9 cellular contexts compared by ENCODE assay signal in genomic region chr2:121634354-121635307, GRCh38. TPM values are rescaled to one million over a fixed set of nuclear protein-coding genes. Genes with fewer than 3 reads are reported as not detected.
A peak's percentile ranks its signal among the peaks of the same experiment; 100 is the strongest.
DNase-seq lines count a peak whose midpoint lies in the region; ATAC-seq and TF ChIP-seq lines count a peak whose summit lies in the region.
"Had no signal": no experiment of that assay in that cellular context is flagged by ENCODE, and none has a peak within 500 bp of the region (broad histone marks: within the 10 kb centered on the region; RNA-seq: fewer than 3 reads in every experiment).

No MANE protein-coding gene starts in this region.

- H3K9ac ChIP-seq in GM23248 = no peak overlapping the region

- H3K9me3 Mint-ChIP-seq in T-cell = peaks cover 0 to 12% (median 2%) of the 10 kb centered on the region in 3 donors

- peak overlapping the region; percentile 73 to 78 for H3K27ac Mint-ChIP-seq in T-cell

- peaks cover 4% of the 10 kb centered on the region; the same call in 1 of the 2 replicates for H4K20me1 ChIP-seq in GM23248 (ENCODE audit: insufficient read depth)
- peaks cover 23% of the 10 kb centered on the region for H4K20me1 ChIP-seq in hepatocyte (ENCODE audit: insufficient read depth, poor library complexity, severe bottlenecking)

- peak overlapping the region in 2 of 3 donors; percentile 20 to 38 for H3K4me3 Mint-ChIP-seq in T-cell

- H3K9me3 ChIP-seq in GM23248 (ENCODE audit: low read depth) = no peaks in the 10 kb centered on the region
- no peaks in the 10 kb centered on the region for H3K9me3 ChIP-seq in hepatocyte (ENCODE audit: low read depth)
- H3K9me3 ChIP-seq: testis had no signal

- peaks cover 27% of the 10 kb centered on the region for H3F3A ChIP-seq in GM23248 (ENCODE audit: insufficient read depth)

- ATAC-seq in T-cell (replicated peaks in 1 of 4) (peak in 3 of 4 experiments; percentile 40 to 71 (median 57)), GM19324 (IDR thresholded peaks at IDR 0.05; ENCODE audit: low FRiP score, unreplicated experiment) (no peak), GM18517 (IDR thresholded peaks at IDR 0.05; ENCODE audit: unreplicated experiment) (no peak)

- H3K4me3 ChIP-seq in AG10803 (ENCODE audit: low read length) = no peak overlapping the region
- H3K4me3 ChIP-seq in GM23248 = peak overlapping the region; percentile 34; the same call in 1 of the 2 replicates
- no peak overlapping the region for H3K4me3 ChIP-seq in hepatocyte
- H3K4me3 ChIP-seq: testis had no signal

- H3K4me1 Mint-ChIP-seq in T-cell = peaks cover 36 to 43% (median 38%) of the 10 kb centered on the region in 3 donors

- in situ Hi-C loops in GM23248 (cut with MboI) = no loop called here

- 64 to 66% methylated on average over 6 of the region's 6 CpGs for WGBS in GM23248 (ENCODE audit: low coverage in 1 of 2, low lambda C conversion rate in 2 of 2, missing lambda C conversion rate in 2 of 2), 2 experiments
- WGBS in hepatocyte (ENCODE audit: low lambda C conversion rate, missing lambda C conversion rate) = 66% methylated on average over 6 of the region's 6 CpGs

- H3K9me2 ChIP-seq in GM23248 (ENCODE audit: insufficient read depth) (no peaks in the 10 kb centered on the region), hepatocyte (replicated peaks; ENCODE audit: insufficient read depth) (no peaks in the 10 kb centered on the region)

- H3K27ac ChIP-seq in GM23248 (peak overlapping the region; percentile 65), hepatocyte (peak overlapping the region; percentile 49)

- H3K36me3 ChIP-seq in GM23248 (ENCODE audit: low read depth) (0 out of 2 replicates have a peak, but pooled peaks cover 6% of the 10 kb centered on the region), hepatocyte (replicated peaks; ENCODE audit: insufficient read depth, low read depth) (no peaks in the 10 kb centered on the region)

- DNase-seq in AG10803 (ENCODE audit: low read depth) = peak; percentile 38
- DNase-seq in GM23248 = peak; percentile 52
- no peak for DNase-seq in T-cell
- no peak for DNase-seq in hepatocyte (ENCODE audit: low spot score)
- no peak for DNase-seq in OCI-M1 (lab: John Stamatoyannopoulos, UW)
- no peak for DNase-seq in 8988T
- DNase-seq: testis had no signal

- H2AFZ ChIP-seq in GM23248 (no peak overlapping the region), hepatocyte (no peak overlapping the region)

- H3K27me3 Mint-ChIP-seq in T-cell = no peaks in the 10 kb centered on the region

- H3K4me1 ChIP-seq in GM23248 (ENCODE audit: insufficient read depth) (peaks cover 21% of the 10 kb centered on the region), hepatocyte (ENCODE audit: insufficient read depth) (peaks cover 10% of the 10 kb centered on the region)

- H3K27me3 ChIP-seq in GM23248 (replicated peaks; ENCODE audit: insufficient read depth) (no peaks in the 10 kb centered on the region), hepatocyte (no peaks in the 10 kb centered on the region)
- H3K27me3 ChIP-seq: testis had no signal

- CTCF ChIA-PET in T-cell (lab: Charles Lee) = interaction anchor here in 1 of 2 donors (0.7 kb wide), 1 partner anchor 74 kb away, joined by 4 read pairs; no protein-coding TSS in a partner anchor

- H3K79me2 ChIP-seq in GM23248 (ENCODE audit: insufficient read depth) (peaks cover 100% of the 10 kb centered on the region), hepatocyte (peaks cover 96% of the 10 kb centered on the region)

- POLR2A ChIA-PET in T-cell (lab: Charles Lee) = interaction anchor here in 1 of 2 donors (0.6 kb wide), 3 partner anchors 65 to 103 kb away, joined by 3 to 10 read pairs (median 3); no protein-coding TSS in a partner anchor

- H3K4me2 ChIP-seq in GM23248 (ENCODE audit: unreplicated experiment) (peak overlapping the region; percentile 67), hepatocyte (peak overlapping the region; percentile 36)

- TF ChIP-seq CTCF in AG10803 (conservative IDR thresholded peaks at IDR 0.05; ENCODE audit: low read length) = no peak
- no peak for TF ChIP-seq CTCF in hepatocyte (IDR thresholded peaks at IDR 0.05; ENCODE audit: poor library complexity)

- peaks cover 23% of the 10 kb centered on the region for H3K36me3 Mint-ChIP-seq in T-cell

RNA-seq across cellular contexts. Expression of gene CLASP1, which starts 14.6 kb away (rescaled TPM):
- total RNA-seq in GM23248 (2014; rRNA removed; shearing (Covaris generic)) = 37.4 and 41.0 TPM in 2 replicates
- 17.0 and 20.1 TPM in 2 replicates for polyA plus RNA-seq in GM23248 (2016; fragmentation: Nextera tagmentation; extraction: Ambion mirVana)
- 10 to 100 TPM; 57.8 to 72.8 (median 65.1) TPM for total RNA-seq in T-cell
- 45.9 and 68.0 TPM in 2 replicates for total RNA-seq in hepatocyte
- polyA plus RNA-seq in hepatocyte = 18.9 and 20.1 TPM in 2 replicates

Comparison
In these comparisons a context has a peak if more than half of its experiments do, and no peak if none do; other contexts are left out.
1. DNase-seq: peak in AG10803 (single experiment) and GM23248 (single experiment); none in T-cell (0 of 34), hepatocyte (single experiment), OCI-M1 (single experiment) and 8988T (single experiment).
2. ATAC-seq: peak in T-cell (3 of 4); none in GM19324 (single experiment) and GM18517 (single experiment).